1 cellular context compared by ENCODE assay signal in the genomic region with DNA sequence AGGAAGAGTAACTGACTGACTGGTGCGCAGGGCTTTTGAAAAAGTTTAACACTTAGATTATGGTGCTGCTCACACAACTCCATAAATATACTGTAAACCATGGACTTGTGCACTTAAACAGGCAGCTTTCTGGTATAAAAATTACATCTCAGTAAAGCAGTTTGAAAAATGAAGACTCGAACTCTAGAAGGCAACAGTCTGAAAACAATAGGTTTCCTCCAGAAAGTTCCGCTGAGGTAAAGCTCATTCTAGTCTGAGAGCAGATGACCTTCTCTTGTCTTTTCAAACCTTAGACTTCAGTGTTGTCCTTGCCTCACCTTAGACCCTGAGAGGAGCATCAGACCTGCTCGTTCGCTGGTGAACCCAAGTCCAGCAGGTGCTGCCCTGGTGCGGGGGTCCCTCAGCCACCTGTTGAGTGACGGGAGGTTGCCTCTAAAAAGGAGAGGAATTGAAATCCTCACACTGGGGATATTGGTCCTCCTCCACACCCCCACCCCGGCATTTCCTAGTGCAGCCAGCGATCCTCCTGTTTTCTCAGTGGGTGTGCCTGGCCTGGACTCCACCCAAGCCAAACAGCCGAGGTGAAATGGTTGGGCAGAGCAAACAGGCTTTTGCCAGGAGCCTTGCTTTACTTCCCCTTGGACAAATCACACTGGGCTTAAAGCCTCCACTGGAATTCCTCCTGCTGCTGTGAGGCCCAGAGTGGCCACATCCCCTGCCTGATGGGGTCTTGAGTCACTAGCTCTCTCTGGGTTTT.
TF ChIP-seq lines count a peak whose summit lies in the region.

No MANE protein-coding gene starts in this region.

TF ChIP-seq in HepG2, 621 proteins besides CTCF, POLR2A, EP300 and RAD21 (continued from another document and continues in another):
- no peak for TF ChIP-seq ZNF704 (CRISPR knock-in tag; IDR thresholded peaks at IDR 0.05; ENCODE audit: borderline replicate concordance)
- TF ChIP-seq FOXK1 (CRISPR knock-in tag; IDR thresholded peaks at IDR 0.05; ENCODE audit: borderline replicate concordance, low read depth): no peak
- TF ChIP-seq PRDM10 (CRISPR knock-in tag; IDR thresholded peaks at IDR 0.05; ENCODE audit: low read depth): 0 out of 2 replicates have a peak, but pooled peaks have one; percentile 51
- 0 out of 2 replicates have a peak, but pooled peaks have one; percentile 9 for TF ChIP-seq GABPB1 (CRISPR knock-in tag; IDR thresholded peaks at IDR 0.05)
- no peak for TF ChIP-seq KLF6 (CRISPR knock-in tag; IDR thresholded peaks at IDR 0.05)
- TF ChIP-seq, protein P1, sequence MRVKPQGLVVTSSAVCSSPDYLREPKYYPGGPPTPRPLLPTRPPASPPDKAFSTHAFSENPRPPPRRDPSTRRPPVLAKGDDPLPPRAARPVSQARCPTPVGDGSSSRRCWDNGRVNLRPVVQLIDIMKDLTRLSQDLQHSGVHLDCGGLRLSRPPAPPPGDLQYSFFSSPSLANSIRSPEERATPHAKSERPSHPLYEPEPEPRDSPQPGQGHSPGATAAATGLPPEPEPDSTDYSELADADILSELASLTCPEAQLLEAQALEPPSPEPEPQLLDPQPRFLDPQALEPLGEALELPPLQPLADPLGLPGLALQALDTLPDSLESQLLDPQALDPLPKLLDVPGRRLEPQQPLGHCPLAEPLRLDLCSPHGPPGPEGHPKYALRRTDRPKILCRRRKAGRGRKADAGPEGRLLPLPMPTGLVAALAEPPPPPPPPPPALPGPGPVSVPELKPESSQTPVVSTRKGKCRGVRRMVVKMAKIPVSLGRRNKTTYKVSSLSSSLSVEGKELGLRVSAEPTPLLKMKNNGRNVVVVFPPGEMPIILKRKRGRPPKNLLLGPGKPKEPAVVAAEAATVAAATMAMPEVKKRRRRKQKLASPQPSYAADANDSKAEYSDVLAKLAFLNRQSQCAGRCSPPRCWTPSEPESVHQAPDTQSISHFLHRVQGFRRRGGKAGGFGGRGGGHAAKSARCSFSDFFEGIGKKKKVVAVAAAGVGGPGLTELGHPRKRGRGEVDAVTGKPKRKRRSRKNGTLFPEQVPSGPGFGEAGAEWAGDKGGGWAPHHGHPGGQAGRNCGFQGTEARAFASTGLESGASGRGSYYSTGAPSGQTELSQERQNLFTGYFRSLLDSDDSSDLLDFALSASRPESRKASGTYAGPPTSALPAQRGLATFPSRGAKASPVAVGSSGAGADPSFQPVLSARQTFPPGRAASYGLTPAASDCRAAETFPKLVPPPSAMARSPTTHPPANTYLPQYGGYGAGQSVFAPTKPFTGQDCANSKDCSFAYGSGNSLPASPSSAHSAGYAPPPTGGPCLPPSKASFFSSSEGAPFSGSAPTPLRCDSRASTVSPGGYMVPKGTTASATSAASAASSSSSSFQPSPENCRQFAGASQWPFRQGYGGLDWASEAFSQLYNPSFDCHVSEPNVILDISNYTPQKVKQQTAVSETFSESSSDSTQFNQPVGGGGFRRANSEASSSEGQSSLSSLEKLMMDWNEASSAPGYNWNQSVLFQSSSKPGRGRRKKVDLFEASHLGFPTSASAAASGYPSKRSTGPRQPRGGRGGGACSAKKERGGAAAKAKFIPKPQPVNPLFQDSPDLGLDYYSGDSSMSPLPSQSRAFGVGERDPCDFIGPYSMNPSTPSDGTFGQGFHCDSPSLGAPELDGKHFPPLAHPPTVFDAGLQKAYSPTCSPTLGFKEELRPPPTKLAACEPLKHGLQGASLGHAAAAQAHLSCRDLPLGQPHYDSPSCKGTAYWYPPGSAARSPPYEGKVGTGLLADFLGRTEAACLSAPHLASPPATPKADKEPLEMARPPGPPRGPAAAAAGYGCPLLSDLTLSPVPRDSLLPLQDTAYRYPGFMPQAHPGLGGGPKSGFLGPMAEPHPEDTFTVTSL (CRISPR knock-in tag; IDR thresholded peaks at IDR 0.05; ENCODE audit: borderline replicate concordance): no peak
- TF ChIP-seq ELF3 (CRISPR knock-in tag; IDR thresholded peaks at IDR 0.05): peak; percentile 86
- TF ChIP-seq ARNT2 (CRISPR knock-in tag; IDR thresholded peaks at IDR 0.05; ENCODE audit: low read depth): no peak
- TF ChIP-seq MAF1 (CRISPR knock-in tag; IDR thresholded peaks at IDR 0.05; ENCODE audit: borderline replicate concordance): no peak
- TF ChIP-seq SOX5 (CRISPR knock-in tag; IDR thresholded peaks at IDR 0.05; ENCODE audit: borderline replicate concordance): peak; percentile 50; the same call in 1 of the 2 replicates
- TF ChIP-seq NFATC3 (CRISPR knock-in tag; IDR thresholded peaks at IDR 0.05): no peak
- peak; percentile 26; the same call in 1 of the 2 replicates for TF ChIP-seq HOXA3 (CRISPR knock-in tag; IDR thresholded peaks at IDR 0.05)
- no peak for TF ChIP-seq KLF13 (CRISPR knock-in tag; IDR thresholded peaks at IDR 0.05)
- 0 out of 2 replicates have a peak, but pooled peaks have one; percentile 32 for TF ChIP-seq JUND (CRISPR knock-in tag; IDR thresholded peaks at IDR 0.05)
- TF ChIP-seq ATM (IDR thresholded peaks at IDR 0.05; ENCODE audit: borderline replicate concordance): no peak
- TF ChIP-seq YEATS4 (CRISPR knock-in tag; IDR thresholded peaks at IDR 0.05; ENCODE audit: borderline replicate concordance): 0 out of 2 replicates have a peak, but pooled peaks have one; percentile 50
- peak; percentile 65 for TF ChIP-seq HOMEZ (CRISPR knock-in tag; IDR thresholded peaks at IDR 0.05; ENCODE audit: low read depth)
- no peak for TF ChIP-seq ZNF501 (CRISPR knock-in tag; IDR thresholded peaks at IDR 0.05)
- no peak for TF ChIP-seq ZFP36 (IDR thresholded peaks at IDR 0.05; ENCODE audit: borderline replicate concordance, low read depth, low read length, partially characterized antibody)
- 0 out of 2 replicates have a peak, but pooled peaks have one; percentile 23 for TF ChIP-seq ZNF281 (CRISPR knock-in tag; IDR thresholded peaks at IDR 0.05; ENCODE audit: borderline replicate concordance)
- TF ChIP-seq ZNF577 (CRISPR knock-in tag; IDR thresholded peaks at IDR 0.05; ENCODE audit: borderline replicate concordance, low read depth): no peak
- TF ChIP-seq ZNF740 (CRISPR knock-in tag; IDR thresholded peaks at IDR 0.05): 0 out of 2 replicates have a peak, but pooled peaks have one; percentile 39
- TF ChIP-seq KAT8 (CRISPR knock-in tag; IDR thresholded peaks at IDR 0.05): no peak
- TF ChIP-seq NCOR1 (IDR thresholded peaks at IDR 0.05; ENCODE audit: borderline replicate concordance, low read length): no peak; the same call in 1 of the 2 replicates
- TF ChIP-seq, protein P2, sequence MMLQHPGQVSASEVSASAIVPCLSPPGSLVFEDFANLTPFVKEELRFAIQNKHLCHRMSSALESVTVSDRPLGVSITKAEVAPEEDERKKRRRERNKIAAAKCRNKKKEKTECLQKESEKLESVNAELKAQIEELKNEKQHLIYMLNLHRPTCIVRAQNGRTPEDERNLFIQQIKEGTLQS (CRISPR knock-in tag; IDR thresholded peaks at IDR 0.05): no peak; the same call in 1 of the 2 replicates
- TF ChIP-seq ZFP82 (CRISPR knock-in tag; IDR thresholded peaks at IDR 0.05; ENCODE audit: borderline replicate concordance): no peak
- no peak for TF ChIP-seq ZKSCAN8 (CRISPR knock-in tag; IDR thresholded peaks at IDR 0.05; ENCODE audit: borderline replicate concordance)
- TF ChIP-seq NR2F6 (IDR thresholded peaks at IDR 0.05): no peak
- TF ChIP-seq NR2F6 (CRISPR knock-in tag; IDR thresholded peaks at IDR 0.05): peak; percentile 69
- TF ChIP-seq, protein P3, sequence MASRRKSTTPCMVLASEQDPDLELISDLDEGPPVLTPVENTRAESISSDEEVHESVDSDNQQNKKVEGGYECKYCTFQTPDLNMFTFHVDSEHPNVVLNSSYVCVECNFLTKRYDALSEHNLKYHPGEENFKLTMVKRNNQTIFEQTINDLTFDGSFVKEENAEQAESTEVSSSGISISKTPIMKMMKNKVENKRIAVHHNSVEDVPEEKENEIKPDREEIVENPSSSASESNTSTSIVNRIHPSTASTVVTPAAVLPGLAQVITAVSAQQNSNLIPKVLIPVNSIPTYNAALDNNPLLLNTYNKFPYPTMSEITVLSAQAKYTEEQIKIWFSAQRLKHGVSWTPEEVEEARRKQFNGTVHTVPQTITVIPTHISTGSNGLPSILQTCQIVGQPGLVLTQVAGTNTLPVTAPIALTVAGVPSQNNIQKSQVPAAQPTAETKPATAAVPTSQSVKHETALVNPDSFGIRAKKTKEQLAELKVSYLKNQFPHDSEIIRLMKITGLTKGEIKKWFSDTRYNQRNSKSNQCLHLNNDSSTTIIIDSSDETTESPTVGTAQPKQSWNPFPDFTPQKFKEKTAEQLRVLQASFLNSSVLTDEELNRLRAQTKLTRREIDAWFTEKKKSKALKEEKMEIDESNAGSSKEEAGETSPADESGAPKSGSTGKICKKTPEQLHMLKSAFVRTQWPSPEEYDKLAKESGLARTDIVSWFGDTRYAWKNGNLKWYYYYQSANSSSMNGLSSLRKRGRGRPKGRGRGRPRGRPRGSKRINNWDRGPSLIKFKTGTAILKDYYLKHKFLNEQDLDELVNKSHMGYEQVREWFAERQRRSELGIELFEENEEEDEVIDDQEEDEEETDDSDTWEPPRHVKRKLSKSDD (CRISPR knock-in tag; IDR thresholded peaks at IDR 0.05; ENCODE audit: low read depth): no peak
- peak; percentile 57; the same call in 1 of the 2 replicates for TF ChIP-seq IRF2 (CRISPR knock-in tag; IDR thresholded peaks at IDR 0.05)
- TF ChIP-seq ZNF44 (CRISPR knock-in tag; IDR thresholded peaks at IDR 0.05): no peak
- 0 out of 4 replicates have a peak, but pooled peaks of 1 of the 2 experiments have one; percentile 49 for TF ChIP-seq KLF16 (CRISPR knock-in tag; IDR thresholded peaks at IDR 0.05)
- TF ChIP-seq WIZ (CRISPR knock-in tag; IDR thresholded peaks at IDR 0.05): no peak
- TF ChIP-seq ZNF775 (CRISPR knock-in tag; IDR thresholded peaks at IDR 0.05; ENCODE audit: borderline replicate concordance): no peak
- no peak for TF ChIP-seq ZNF484 (CRISPR knock-in tag; IDR thresholded peaks at IDR 0.05; ENCODE audit: borderline replicate concordance, low read depth)
- TF ChIP-seq ESRRA (CRISPR knock-in tag; IDR thresholded peaks at IDR 0.05; ENCODE audit: low read depth): peak; percentile 38; the same call in 1 of the 2 replicates
- TF ChIP-seq ZBTB7B (CRISPR knock-in tag; IDR thresholded peaks at IDR 0.05): peak; percentile 51; the same call in 1 of the 2 replicates
- peak; percentile 51; the same call in 1 of the 2 replicates for TF ChIP-seq DPF2 (CRISPR knock-in tag; IDR thresholded peaks at IDR 0.05; ENCODE audit: borderline replicate concordance, low read depth)
